Comparison of ENCODE assay signal across 1 cellular context in the genomic region with DNA sequence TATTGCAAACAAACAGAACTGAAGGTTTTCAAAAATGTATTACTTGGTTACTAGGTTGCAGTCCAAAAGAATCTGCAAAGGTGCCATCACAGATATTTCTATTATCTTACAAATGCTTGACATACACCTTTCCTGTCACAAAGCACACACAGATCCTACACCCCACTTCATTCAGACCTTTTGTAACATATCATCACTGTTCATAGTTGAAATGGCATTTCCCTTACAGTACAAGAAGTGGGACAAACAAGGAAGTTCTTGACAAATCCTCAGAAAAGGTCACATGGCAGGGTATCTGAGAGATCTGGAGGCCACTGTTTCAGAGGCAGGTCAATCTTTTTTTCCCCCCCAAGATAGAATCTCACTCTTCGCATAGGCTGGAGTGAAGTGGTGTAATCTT.
TF ChIP-seq lines count a peak whose summit lies in the region.

No MANE protein-coding gene starts in this region.

TF ChIP-seq in K562, 482 proteins besides CTCF, POLR2A, EP300 and RAD21:
- TF ChIP-seq ZNF507 (tag; conservative IDR thresholded peaks at IDR 0.05) (0 out of 2 replicates have a peak, but pooled peaks have one; percentile 3), RAD51 (IDR thresholded peaks at IDR 0.05; ENCODE audit: borderline replicate concordance, low read depth) (no peak), ZNF263 (CRISPR knock-in tag; IDR thresholded peaks at IDR 0.05; ENCODE audit: borderline replicate concordance) (no peak), SRSF1 (IDR thresholded peaks at IDR 0.05; ENCODE audit: low read depth, low read length) (no peak), PHB (CRISPR knock-in tag; IDR thresholded peaks at IDR 0.05) (no peak)
- TF ChIP-seq, protein P1, sequence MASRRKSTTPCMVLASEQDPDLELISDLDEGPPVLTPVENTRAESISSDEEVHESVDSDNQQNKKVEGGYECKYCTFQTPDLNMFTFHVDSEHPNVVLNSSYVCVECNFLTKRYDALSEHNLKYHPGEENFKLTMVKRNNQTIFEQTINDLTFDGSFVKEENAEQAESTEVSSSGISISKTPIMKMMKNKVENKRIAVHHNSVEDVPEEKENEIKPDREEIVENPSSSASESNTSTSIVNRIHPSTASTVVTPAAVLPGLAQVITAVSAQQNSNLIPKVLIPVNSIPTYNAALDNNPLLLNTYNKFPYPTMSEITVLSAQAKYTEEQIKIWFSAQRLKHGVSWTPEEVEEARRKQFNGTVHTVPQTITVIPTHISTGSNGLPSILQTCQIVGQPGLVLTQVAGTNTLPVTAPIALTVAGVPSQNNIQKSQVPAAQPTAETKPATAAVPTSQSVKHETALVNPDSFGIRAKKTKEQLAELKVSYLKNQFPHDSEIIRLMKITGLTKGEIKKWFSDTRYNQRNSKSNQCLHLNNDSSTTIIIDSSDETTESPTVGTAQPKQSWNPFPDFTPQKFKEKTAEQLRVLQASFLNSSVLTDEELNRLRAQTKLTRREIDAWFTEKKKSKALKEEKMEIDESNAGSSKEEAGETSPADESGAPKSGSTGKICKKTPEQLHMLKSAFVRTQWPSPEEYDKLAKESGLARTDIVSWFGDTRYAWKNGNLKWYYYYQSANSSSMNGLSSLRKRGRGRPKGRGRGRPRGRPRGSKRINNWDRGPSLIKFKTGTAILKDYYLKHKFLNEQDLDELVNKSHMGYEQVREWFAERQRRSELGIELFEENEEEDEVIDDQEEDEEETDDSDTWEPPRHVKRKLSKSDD (conservative IDR thresholded peaks at IDR 0.05; ENCODE audit: low read length), result no peak
